14 cellular contexts compared by ENCODE assay signal in genomic region chr15:90159213-90159612, GRCh38. TPM values are rescaled to one million over a fixed set of nuclear protein-coding genes. Genes with fewer than 3 reads are reported as not detected.
DNase-seq lines count a peak whose midpoint lies in the region; ATAC-seq and TF ChIP-seq lines count a peak whose summit lies in the region.
"Had no signal": no experiment of that assay in that cellular context is flagged by ENCODE, and none has a peak within 500 bp of the region (broad histone marks: within the 10 kb centered on the region; RNA-seq: fewer than 3 reads in every experiment).

No MANE protein-coding gene starts in this region.

- H3K36me3 ChIP-seq in duodenal mucosa (ENCODE audit: control insufficient read depth in 1 of 2, insufficient read depth in 2 of 2, low read length in 2 of 2): no peaks in the 10 kb centered on the region
- H3K36me3 ChIP-seq: SJSA1 had no signal

- H3K4me1 ChIP-seq in duodenal mucosa (ENCODE audit: control insufficient read depth in 1 of 2, insufficient read depth in 2 of 2, low read length in 2 of 2): peaks cover 42 to 49% of the 10 kb centered on the region in 2 donors

- H3K27me3 Mint-ChIP-seq in naive B cell: no peaks in the 10 kb centered on the region
- H3K27me3 Mint-ChIP-seq: activated naive CD4-positive, alpha-beta T cell treated with anti-CD3 and anti-CD28 coated beads, Interleukin-2, amount 50 U/mL, for 24 hours; IgD-negative memory B cell had no signal

- ATAC-seq in naive B cell (ENCODE audit: low read depth in 2 of 2) (no peak), GM21825 (IDR thresholded peaks at IDR 0.05; ENCODE audit: unreplicated experiment) (no peak), GM18867 (IDR thresholded peaks at IDR 0.05; ENCODE audit: unreplicated experiment) (no peak)
- ATAC-seq: activated CD4-positive, alpha-beta T cell treated with anti-CD3 and anti-CD28 coated beads for 36 hours; naive thymus-derived CD8-positive, alpha-beta T cell had no signal

- H3K9ac ChIP-seq in duodenal mucosa (ENCODE audit: low read depth in 1 of 2, low read length in 2 of 2): peak overlapping the region; percentile 48 to 84

- peak overlapping the region in 4 of 6 donors; percentile 8 to 86 (median 70) for H3K27ac Mint-ChIP-seq in naive B cell
- H3K27ac Mint-ChIP-seq: activated CD4-positive, alpha-beta T cell treated with anti-CD3 and anti-CD28 coated beads for 36 hours; activated naive CD4-positive, alpha-beta T cell treated with anti-CD3 and anti-CD28 coated beads, Interleukin-2, amount 50 U/mL, for 24 hours had no signal

- peak overlapping the region in 3 of 8 donors; percentile 7 to 56 (median 12) for H3K4me3 Mint-ChIP-seq in naive B cell
- H3K4me3 Mint-ChIP-seq: activated CD4-positive, alpha-beta T cell treated with anti-CD3 and anti-CD28 coated beads for 36 hours; activated naive CD4-positive, alpha-beta T cell treated with anti-CD3 and anti-CD28 coated beads, Interleukin-2, amount 50 U/mL, for 24 hours; naive thymus-derived CD8-positive, alpha-beta T cell had no signal

- H3K9me3 ChIP-seq in duodenal mucosa (ENCODE audit: control insufficient read depth in 1 of 2, low read length in 2 of 2): no peaks in the 10 kb centered on the region
- H3K9me3 ChIP-seq: SJSA1 had no signal

- no peaks in the 10 kb centered on the region for H3K9me3 Mint-ChIP-seq in naive B cell
- H3K9me3 Mint-ChIP-seq: activated naive CD4-positive, alpha-beta T cell treated with anti-CD3 and anti-CD28 coated beads, Interleukin-2, amount 50 U/mL, for 24 hours; IgD-negative memory B cell; naive thymus-derived CD8-positive, alpha-beta T cell had no signal

- H3K27ac ChIP-seq in 22Rv1 (0 out of 2 replicates have a peak overlapping the region, but pooled peaks have one; percentile 57), duodenal mucosa (ENCODE audit: low read depth, low read length) (peak overlapping the region; percentile 85)

- peaks cover 32 to 41% (median 40%) of the 10 kb centered on the region in 3 donors for H3K4me1 Mint-ChIP-seq in naive B cell
- H3K4me1 Mint-ChIP-seq: activated naive CD4-positive, alpha-beta T cell treated with anti-CD3 and anti-CD28 coated beads, Interleukin-2, amount 50 U/mL, for 24 hours had no signal

- DNase-seq in MV-4-11 (lab: John Stamatoyannopoulos, UW) (peak; percentile 59), naive B cell (no peak), HCEC 1CT (no peak), COLO829 (ENCODE audit: low spot score) (no peak)
- DNase-seq: activated CD4-positive, alpha-beta T cell treated with anti-CD3 and anti-CD28 coated beads for 36 hours; GF-D8; naive thymus-derived CD8-positive, alpha-beta T cell had no signal

- no peaks in the 10 kb centered on the region for H3K27me3 ChIP-seq in duodenal mucosa (ENCODE audit: control insufficient read depth in 1 of 2, insufficient read depth in 2 of 2, low read length in 2 of 2)
- H3K27me3 ChIP-seq: SJSA1 had no signal

- no peaks in the 10 kb centered on the region for H3K36me3 Mint-ChIP-seq in naive B cell
- H3K36me3 Mint-ChIP-seq: activated naive CD4-positive, alpha-beta T cell treated with anti-CD3 and anti-CD28 coated beads, Interleukin-2, amount 50 U/mL, for 24 hours; naive thymus-derived CD8-positive, alpha-beta T cell had no signal

- no peak for TF ChIP-seq CTCF in 22Rv1 (IDR thresholded peaks at IDR 0.05)

- no peak overlapping the region for H3K4me3 ChIP-seq in duodenal mucosa (ENCODE audit: low read depth in 1 of 2, low read length in 2 of 2)
- H3K4me3 ChIP-seq: SJSA1 had no signal

RNA-seq across cellular contexts. Expression of gene SEMA4B, which starts 41.9 kb away (rescaled TPM):
- 100 to 1,000 TPM in 4 of 6 donors, 10 to 100 TPM in 2; 96.8 to 172 (median 103) TPM for polyA plus RNA-seq in naive B cell (ENCODE audit: low read depth in 6 of 6)

RNA-seq across cellular contexts. Expression of gene IDH2, which starts 56.9 kb away (rescaled TPM):
- 100 to 1,000 TPM in 1 of 6 donors, 10 to 100 TPM in 5; 59.0 to 105 (median 64.5) TPM for polyA plus RNA-seq in naive B cell (ENCODE audit: low read depth in 6 of 6)
